23 cellular contexts compared by ENCODE assay signal in genomic region chr11:33525789-33526188, GRCh38.
DNase-seq lines count a peak whose midpoint lies in the region; ATAC-seq, FAIRE-seq and TF ChIP-seq lines count a peak whose summit lies in the region.
"Had no signal": no experiment of that assay in that cellular context is flagged by ENCODE, and none has a peak within 500 bp of the region (broad histone marks: within the 10 kb centered on the region; RNA-seq: fewer than 3 reads in every experiment).

No MANE protein-coding gene starts in this region.

- H3K4me3 ChIP-seq in GM06990 (replicated peaks; ENCODE audit: low read depth, low read length) = no peak overlapping the region
- no peak overlapping the region for H3K4me3 ChIP-seq in GM23338
- H3K4me3 ChIP-seq: HAP-1, SJCRH30 had no signal

- H3K9me3 Mint-ChIP-seq in GM23338 (peaks cover 7% of the 10 kb centered on the region; the same call in 2 of the 3 replicates), WTC11 (peaks cover 20% of the 10 kb centered on the region)

- TF ChIP-seq CTCF in GM06990 (IDR thresholded peaks at IDR 0.05; ENCODE audit: insufficient read depth, low read length, poor library complexity, severe bottlenecking) (peak; percentile 8), GM23338 (conservative IDR thresholded peaks at IDR 0.05; ENCODE audit: low read depth in 2 of 2) (peak; percentile 22 to 62; a peak in 3 of 4 replicates), WTC11 (IDR thresholded peaks at IDR 0.05) (no peak)

- H2AFZ ChIP-seq in GM23338 = no peak overlapping the region; the same call in 1 of the 2 replicates

- H3K4me3 Mint-ChIP-seq in GM23338 (no peak overlapping the region), WTC11 (no peak overlapping the region)

- no peak overlapping the region for H3K27ac ChIP-seq in GM23338 (ENCODE audit: low read depth)
- H3K27ac ChIP-seq: HL-60, SJCRH30 had no signal

- no peaks in the 10 kb centered on the region for H3K79me2 ChIP-seq in GM23338 (replicated peaks; ENCODE audit: insufficient read depth)

- DNase-seq in GM06990 (ENCODE audit: extremely low read depth, insufficient read length) = no peak
- peak; percentile 57 for DNase-seq in GM23338 (ENCODE audit: low spot score)
- peak; percentile 30 for DNase-seq in WTC11 (ENCODE audit: low spot score)
- peak; percentile 15 for DNase-seq in left kidney (ENCODE audit: low read depth, low spot score)
- no peak for DNase-seq in urothelium cell line (ENCODE audit: low spot score)
- DNase-seq in NCI-H1092 (lab: John Stamatoyannopoulos, UW) = no peak
- DNase-seq: DMS153, Karpas-422, NCI-H1092 treated with DMSO at 0.1 percent for 48 hours, NCI-H1436, NCI-H187 treated with DMSO at 0.1 percent for 48 hours, NCI-H2107, NCI-H446, NCI-H524 treated with DMSO at 0.1 percent for 48 hours, NCI-H774, PC-3, SJCRH30 had no signal

- no peak for FAIRE-seq in urothelium cell line (lab: Jason Lieb, UNC)
- FAIRE-seq: GM12891, GM19239 had no signal

- no peaks in the 10 kb centered on the region for H3K4me1 ChIP-seq in GM23338 (ENCODE audit: insufficient read depth)
- H3K4me1 ChIP-seq: HAP-1 had no signal

- no peaks in the 10 kb centered on the region for H3K27me3 ChIP-seq in GM06990 (replicated peaks; ENCODE audit: control insufficient read depth, insufficient read depth, low read length)
- H3K27me3 ChIP-seq in GM23338 (ENCODE audit: insufficient read depth) = no peaks in the 10 kb centered on the region
- H3K27me3 ChIP-seq: SJCRH30 had no signal

- no peaks in the 10 kb centered on the region for H3K36me3 ChIP-seq in GM06990 (ENCODE audit: control insufficient read depth, insufficient read depth, low read length)
- H3K36me3 ChIP-seq in GM23338 (ENCODE audit: insufficient read depth) = no peaks in the 10 kb centered on the region
- H3K36me3 ChIP-seq: HAP-1, SJCRH30 had no signal

- H3K9me2 ChIP-seq in GM23338 (ENCODE audit: insufficient read depth) = no peaks in the 10 kb centered on the region

- H3K27ac Mint-ChIP-seq in GM23338 (no peak overlapping the region), WTC11 (no peak overlapping the region)

- H3K4me2 ChIP-seq in GM23338 = no peak overlapping the region

- POLR2A ChIA-PET in WTC11 (lab: Charles Lee) = interaction anchor here (0.7 kb wide), 1 partner anchor 159 kb away, joined by 6 read pairs; no protein-coding TSS in a partner anchor

- peak; percentile 91 for ATAC-seq in GM23338
- ATAC-seq in WTC11 = peak; percentile 99
- ATAC-seq in HG03097 (IDR thresholded peaks at IDR 0.05; ENCODE audit: low FRiP score, unreplicated experiment) = no peak
- ATAC-seq: PC-3, SK-N-SH treated with all-trans-retinoic acid at 6 μM for 48 hours had no signal

- no peaks in the 10 kb centered on the region for H4K20me1 ChIP-seq in GM23338 (replicated peaks; ENCODE audit: insufficient read depth)

- H3K36me3 Mint-ChIP-seq in GM23338 (ENCODE audit: low read depth) = no peaks in the 10 kb centered on the region; the same call in 2 of the 3 replicates
- H3K36me3 Mint-ChIP-seq in WTC11 = no peaks in the 10 kb centered on the region; the same call in 1 of the 2 replicates

- H3K27me3 Mint-ChIP-seq in GM23338 (ENCODE audit: insufficient read depth, low read depth, poor library complexity) (peaks cover 1% of the 10 kb centered on the region), WTC11 (ENCODE audit: low read depth) (no peaks in the 10 kb centered on the region)

- no peaks in the 10 kb centered on the region for H3F3A ChIP-seq in GM23338 (replicated peaks; ENCODE audit: low read depth)

- CTCF ChIA-PET in WTC11 (lab: Charles Lee) = interaction anchor here (1.0 to 1.7 kb wide), 5 partner anchors 24 to 304 kb away, joined by 3 to 15 read pairs (median 3); partner anchors contain the start of gene KIAA1549L

- H3K4me1 Mint-ChIP-seq in GM23338 (peaks cover 5% of the 10 kb centered on the region; the same call in 2 of the 3 replicates), WTC11 (peaks cover 4% of the 10 kb centered on the region)

TF ChIP-seq in GM23338, 12 proteins besides CTCF, POLR2A, EP300 and RAD21 (continues in another document):
- TF ChIP-seq NANOG (IDR thresholded peaks at IDR 0.05; ENCODE audit: borderline replicate concordance) (no peak), ZNF114 (CRISPR knock-in tag; IDR thresholded peaks at IDR 0.05) (no peak), EZH2phosphoT487 (IDR thresholded peaks at IDR 0.05; ENCODE audit: unreplicated experiment) (no peak), POLR2AphosphoS5 (IDR thresholded peaks at IDR 0.05; ENCODE audit: low read depth) (no peak), REST (IDR thresholded peaks at IDR 0.05; ENCODE audit: unreplicated experiment) (no peak), ZNF331 (CRISPR knock-in tag; IDR thresholded peaks at IDR 0.05; ENCODE audit: low read depth) (no peak), CREB1 (CRISPR knock-in tag; IDR thresholded peaks at IDR 0.05; ENCODE audit: low read depth) (no peak)

TF ChIP-seq in WTC11, 78 proteins besides CTCF, POLR2A, EP300 and RAD21:
- TF ChIP-seq ZNF138 (CRISPR knock-in tag; conservative IDR thresholded peaks at IDR 0.05) (no peak), SMAD3 (CRISPR knock-in tag; IDR thresholded peaks at IDR 0.05; ENCODE audit: borderline replicate concordance) (no peak), ZBTB21 (CRISPR knock-in tag; IDR thresholded peaks at IDR 0.05; ENCODE audit: borderline replicate concordance) (no peak), SOX15 (CRISPR knock-in tag; IDR thresholded peaks at IDR 0.05) (no peak), NR3C1 (CRISPR knock-in tag; conservative IDR thresholded peaks at IDR 0.05; ENCODE audit: low read depth) (no peak), ZNF425 (CRISPR knock-in tag; conservative IDR thresholded peaks at IDR 0.05) (no peak), IRF2 (CRISPR knock-in tag; IDR thresholded peaks at IDR 0.05; ENCODE audit: borderline replicate concordance, low read depth) (no peak), ZNF532 (CRISPR knock-in tag; IDR thresholded peaks at IDR 0.05; ENCODE audit: borderline replicate concordance) (no peak), USF2 (CRISPR knock-in tag; IDR thresholded peaks at IDR 0.05) (no peak)
TF ChIP-seq in WTC11: peak in this region for 0.

Comparison
In these comparisons a context has a peak if more than half of its experiments do, and no peak if none do; other contexts are left out.
1. DNase-seq: peak in GM23338 (single experiment), WTC11 (single experiment) and left kidney (single experiment); none in GM06990 (single experiment), urothelium cell line (single experiment) and NCI-H1092 (single experiment).